In genomic region chrX:2220829-2221567, GRCh38 we compare ENCODE assay signal across 21 cellular contexts.
"Had no signal": no experiment of that assay in that cellular context is flagged by ENCODE, and none has a peak within 500 bp of the region (broad histone marks: within the 10 kb centered on the region; RNA-seq: fewer than 3 reads in every experiment).

No MANE protein-coding gene starts in this region.

- H3K4me3 Mint-ChIP-seq: neural crest cell had no signal

- H3K27ac ChIP-seq: adrenal gland, breast epithelium, gastrocnemius medialis, heart left ventricle, left lung, right atrium auricular region, tibial nerve had no signal

- DNase-seq: activated CD4-positive, alpha-beta T cell treated with anti-CD3 and anti-CD28 coated beads, Interleukin-2, amount 50 U/mL, for 48 hours; activated gamma-delta T cell treated with Interleukin-2 at 50 U/mL for 16 hours; adrenal gland; cortex of kidney; gastrocnemius medialis; heart left ventricle; left lung; mammary epithelial cell; stimulated activated CD4-positive, alpha-beta T cell treated with anti-CD3 and anti-CD28 coated beads, Interleukin-12 subunit alpha, Interleukin-12 subunit beta, amount 100 ng/mL, for 4 hours; stimulated activated CD4-positive, alpha-beta T cell treated with anti-CD3 and anti-CD28 coated beads, Interleukin-1b, Interleukin-23, amount 100 ng/mL, for 48 hours; stimulated activated CD8-positive, alpha-beta memory T cell treated with anti-CD3 and anti-CD28 coated beads, Interleukin-4, amount 100 ng/mL, for 48 hours; stimulated activated naive CD4-positive, alpha-beta T cell treated with Interleukin-2 at 50 U/mL for 16 hours; substantia nigra had no signal

- ATAC-seq: activated naive CD4-positive, alpha-beta T cell treated with anti-CD3 and anti-CD28 coated beads, Interleukin-2, amount 50 U/mL, for 72 hours; gastrocnemius medialis; heart left ventricle; left lung had no signal

- H3K36me3 ChIP-seq: adrenal gland, breast epithelium had no signal

- H3K4me3 ChIP-seq: adrenal gland, breast epithelium, gastrocnemius medialis, heart left ventricle, left lung, right atrium auricular region, tibial nerve had no signal

- H3K4me1 ChIP-seq: adrenal gland, breast epithelium, gastrocnemius medialis, heart left ventricle, left lung, right atrium auricular region, tibial nerve had no signal

- FAIRE-seq: astrocyte, endometrium, urothelium cell line had no signal

- H3K9me3 ChIP-seq: adrenal gland had no signal

- H3K27me3 ChIP-seq: adrenal gland, breast epithelium, gastrocnemius medialis, heart left ventricle, left lung, right atrium auricular region, tibial nerve had no signal

- H3K27ac Mint-ChIP-seq: activated naive CD4-positive, alpha-beta T cell treated with anti-CD3 and anti-CD28 coated beads, Interleukin-2, amount 50 U/mL, for 72 hours had no signal

- H3K4me1 Mint-ChIP-seq: neural crest cell had no signal
